10 cellular contexts compared by ENCODE assay signal in genomic region chr11:69841859-69842698, GRCh38. TPM values are rescaled to one million over a fixed set of nuclear protein-coding genes. Genes with fewer than 3 reads are reported as not detected.
A peak's percentile ranks its signal among the peaks of the same experiment; 100 is the strongest.
DNase-seq lines count a peak whose midpoint lies in the region; ATAC-seq, FAIRE-seq and TF ChIP-seq lines count a peak whose summit lies in the region.
"Had no signal": no experiment of that assay in that cellular context is flagged by ENCODE, and none has a peak within 500 bp of the region (broad histone marks: within the 10 kb centered on the region; RNA-seq: fewer than 3 reads in every experiment).

No MANE protein-coding gene starts in this region.

- TF ChIP-seq CTCF in C4-2B (conservative IDR thresholded peaks at IDR 0.05) = peak; percentile 90
- peak; percentile 37; the same call in 1 of the 2 replicates for TF ChIP-seq CTCF in WTC11 (IDR thresholded peaks at IDR 0.05)

- CTCF ChIA-PET in WTC11 (lab: Charles Lee) = interaction anchor here (0.5 to 2.6 kb wide), 29 partner anchors 9 to 631 kb away, joined by 3 to 21 read pairs (median 4); partner anchors contain the start of gene FGF3

- POLR2A ChIA-PET in WTC11 (lab: Charles Lee) = interaction anchor here (1.5 kb wide), 1 partner anchor 46 kb away, joined by 6 read pairs; no protein-coding TSS in a partner anchor

- FAIRE-seq in GM12891 (lab: Jason Lieb, UNC) = peak; percentile 23

- H3K27me3 Mint-ChIP-seq in WTC11 (ENCODE audit: low read depth) = no peaks in the 10 kb centered on the region; the same call in 1 of the 2 replicates

- ATAC-seq in WTC11 (peak; percentile 73), HG02798 (IDR thresholded peaks at IDR 0.05; ENCODE audit: poor library complexity, unreplicated experiment) (no peak), GM21737 (IDR thresholded peaks at IDR 0.05; ENCODE audit: unreplicated experiment) (no peak)

- no peak overlapping the region for H3K27ac Mint-ChIP-seq in WTC11

- DNase-seq in GM12891 (ENCODE audit: insufficient read length, low spot score) = no peak
- DNase-seq in WTC11 (ENCODE audit: low spot score) = peak; percentile 65
- peak; percentile 22 for DNase-seq in kidney tubule cell (ENCODE audit: low spot score)
- DNase-seq in GF-D8 (lab: John Stamatoyannopoulos, UW) = no peak
- DNase-seq in Ammon's horn (ENCODE audit: low spot score) = no peak
- DNase-seq: NCI-H226 had no signal

- peaks cover 4% of the 10 kb centered on the region for H3K4me1 Mint-ChIP-seq in WTC11

- no peak overlapping the region for H3K4me3 Mint-ChIP-seq in WTC11

- peaks cover 7% of the 10 kb centered on the region; the same call in 1 of the 2 replicates for H3K9me3 Mint-ChIP-seq in WTC11

- H3K36me3 Mint-ChIP-seq in WTC11 = no peaks in the 10 kb centered on the region

- H3K27ac ChIP-seq in C4-2B = no peak overlapping the region

- TF ChIP-seq POLR2A in GM12891 (IDR thresholded peaks at IDR 0.05; ENCODE audit: low read depth, low read length) = no peak

TF ChIP-seq in GM12891, 5 proteins besides CTCF, POLR2A, EP300 and RAD21:
- TF ChIP-seq POLR2AphosphoS5 (IDR thresholded peaks at IDR 0.05; ENCODE audit: low read depth, low read length) (no peak), TAF1 (IDR thresholded peaks at IDR 0.05; ENCODE audit: low read depth, low read length) (no peak), POU2F2 (IDR thresholded peaks at IDR 0.05; ENCODE audit: low read depth, low read length) (no peak), SPI1 (IDR thresholded peaks at IDR 0.05; ENCODE audit: low read depth, low read length) (no peak), PAX5 (IDR thresholded peaks at IDR 0.05; ENCODE audit: insufficient read depth, low read length, severe bottlenecking) (no peak)

TF ChIP-seq in WTC11, 78 proteins besides CTCF, POLR2A, EP300 and RAD21:
- TF ChIP-seq EMX1 (CRISPR knock-in tag; IDR thresholded peaks at IDR 0.05) = no peak
- TF ChIP-seq ZNF671 (CRISPR knock-in tag; IDR thresholded peaks at IDR 0.05) = peak; percentile 34; the same call in 1 of the 2 replicates
- peak; percentile 94 for TF ChIP-seq GTF2I (CRISPR knock-in tag; conservative IDR thresholded peaks at IDR 0.05)

RNA-seq across cellular contexts. Expression of gene FGF3, which starts 22.9 kb away (rescaled TPM):
- not detected for polyA plus RNA-seq in GM12891 (2012; ENCODE audit: low read depth, missing spikeins)
- total RNA-seq in WTC11 (2021) = not detected in 3 replicates
- total RNA-seq: lower leg skin had no signal

Comparison
In these comparisons a context has a peak if more than half of its experiments do, and no peak if none do; other contexts are left out.
1. DNase-seq: peak in WTC11 (single experiment) and kidney tubule cell (single experiment); none in GM12891 (single experiment), GF-D8 (single experiment) and Ammon's horn (single experiment).